ENCODE assay signal across 8 cellular contexts in genomic region chr4:54637325-54637724, GRCh38.
"Had no signal": no experiment of that assay in that cellular context is flagged by ENCODE, and none has a peak within 500 bp of the region (broad histone marks: within the 10 kb centered on the region; RNA-seq: fewer than 3 reads in every experiment).

No MANE protein-coding gene starts in this region.

- H3K9ac ChIP-seq: GM23248 had no signal

- H3K27ac ChIP-seq: GM23248 had no signal

- H3K27ac Mint-ChIP-seq: H9, HFFc6 had no signal

- H3K4me3 Mint-ChIP-seq: H9, HFFc6 had no signal

- H2AFZ ChIP-seq: GM23248 had no signal

- H3K4me3 ChIP-seq: GM23248, HAP-1 had no signal

- H3K4me1 ChIP-seq: HAP-1 had no signal

- ATAC-seq: HCT116 had no signal

- H3K36me3 ChIP-seq: HAP-1 had no signal

- DNase-seq: GM23248, GOT3, H7, H9, HCEC 1CT, HFFc6 had no signal

- H3K9me3 Mint-ChIP-seq: H9, HFFc6 had no signal

- H3K9me3 ChIP-seq: HAP-1 had no signal
